ENCODE assay signal across 8 cellular contexts in genomic region chr14:74882103-74882920, GRCh38. TPM values are rescaled to one million over a fixed set of nuclear protein-coding genes. Genes with fewer than 3 reads are reported as not detected.
DNase-seq lines count a peak whose midpoint lies in the region; ATAC-seq and TF ChIP-seq lines count a peak whose summit lies in the region.

No MANE protein-coding gene starts in this region.

- peak overlapping the region; percentile 98 for H3K4me2 ChIP-seq in skeletal muscle satellite cell (ENCODE audit: low read length)

- H3K27me3 ChIP-seq in A673 (replicated peaks; ENCODE audit: insufficient read depth, low read depth, low read length, poor library complexity) (no peaks in the 10 kb centered on the region), adipocyte (replicated peaks; ENCODE audit: control insufficient read depth, insufficient read depth, low read length) (no peaks in the 10 kb centered on the region), skeletal muscle satellite cell (ENCODE audit: control insufficient read depth, insufficient read depth, low read length) (no peaks in the 10 kb centered on the region)

- POLR2A ChIA-PET in A673 (lab: Charles Lee; ENCODE audit: low non-redundant PET) (interaction anchor here (0.7 to 0.8 kb wide), 2 partner anchors 77 to 175 kb away, joined by 3 to 5 read pairs; no protein-coding TSS in a partner anchor), RWPE1 (lab: Yijun Ruan, JAX; ENCODE audit: low non-redundant PET) (no interaction called here)

- H3K4me3 ChIP-seq in A673 (ENCODE audit: low read depth, low read length, poor library complexity, severe bottlenecking) (peak overlapping the region; percentile 98), adipocyte (ENCODE audit: low read length) (peak overlapping the region; percentile 99), skeletal muscle satellite cell (ENCODE audit: low read length) (peak overlapping the region; percentile 100)

- H3K4me1 ChIP-seq in A673 (ENCODE audit: insufficient read depth, low read length, poor library complexity, severe bottlenecking) (peaks cover 12% of the 10 kb centered on the region), adipocyte (ENCODE audit: control insufficient read depth, insufficient read depth, low read length) (peaks cover 44% of the 10 kb centered on the region), skeletal muscle satellite cell (ENCODE audit: control insufficient read depth, insufficient read depth, low read length) (peaks cover 44% of the 10 kb centered on the region)

- no TSS peak for BruUV-seq in A673 (replicated peaks; lab: Mats Ljungman, UMichigan)

- CTCF ChIA-PET in A673 (lab: Charles Lee) (interaction anchor here (0.7 to 0.9 kb wide), 3 partner anchors 21 to 65 kb away, joined by 3 to 4 read pairs (median 4); no protein-coding TSS in a partner anchor), RWPE1 (lab: Yijun Ruan, JAX) (interaction anchor here (0.6 to 2.2 kb wide), 4 partner anchors 9 to 584 kb away, joined by 3 to 5 read pairs (median 4); no protein-coding TSS in a partner anchor)

- no peak for TF ChIP-seq CTCF in A673 (conservative IDR thresholded peaks at IDR 0.05; ENCODE audit: low read depth, low read length)
- no peak for TF ChIP-seq CTCF in RWPE1 (conservative IDR thresholded peaks at IDR 0.05; ENCODE audit: low read depth)

- peak overlapping the region; percentile 97 for H3K9ac ChIP-seq in adipocyte (ENCODE audit: low read length)
- H3K9ac ChIP-seq in skeletal muscle satellite cell (ENCODE audit: low read depth, low read length) = peak overlapping the region; percentile 100

- H3K36me3 ChIP-seq in A673 (ENCODE audit: insufficient read depth, low read length, poor library complexity, severe bottlenecking) (peaks cover 7% of the 10 kb centered on the region), adipocyte (ENCODE audit: control insufficient read depth, insufficient read depth, low read length, severe bottlenecking) (peaks cover 4% of the 10 kb centered on the region), skeletal muscle satellite cell (ENCODE audit: insufficient read depth, low read length) (peaks cover 16% of the 10 kb centered on the region)

- intact Hi-C loops in A673 (cut with micrococcal nuclease; ENCODE audit: unreplicated experiment) = no loop called here

- peak overlapping the region; percentile 96 for H3K27ac ChIP-seq in A673 (ENCODE audit: low read depth, low read length, poor library complexity, severe bottlenecking)
- H3K27ac ChIP-seq in RWPE1 = peak overlapping the region; percentile 96

- no peaks in the 10 kb centered on the region for H3K9me3 ChIP-seq in A673 (ENCODE audit: low read depth, low read length, poor library complexity, severe bottlenecking)
- no peaks in the 10 kb centered on the region for H3K9me3 ChIP-seq in adipocyte (ENCODE audit: control insufficient read depth, low read length)
- no peaks in the 10 kb centered on the region for H3K9me3 ChIP-seq in skeletal muscle satellite cell (replicated peaks; ENCODE audit: low read length)

- DNase-seq in A673 (ENCODE audit: low spot score) (peak; percentile 50), RWPE1 (ENCODE audit: low spot score) (peak; percentile 75), adipocyte (ENCODE audit: low read depth) (peak; percentile 80), hepatic stellate cell (ENCODE audit: low spot score) (peak; percentile 55), ecto neural progenitor cell (ENCODE audit: low spot score) (no peak)

- ATAC-seq in GM18861 (IDR thresholded peaks at IDR 0.05; ENCODE audit: unreplicated experiment) (peak; percentile 20), HG03095 (IDR thresholded peaks at IDR 0.05; ENCODE audit: unreplicated experiment) (peak; percentile 37)

RNA-seq across cellular contexts. Expression of gene DLST, which starts 0.6 kb away (rescaled TPM):
- total RNA-seq in A673 (2021) = 139 and 145 TPM in 2 replicates
- total RNA-seq in skeletal muscle satellite cell (2012; rRNA removed) = 56.3 and 60.5 TPM in 2 replicates

RNA-seq across cellular contexts. Expression of gene PROX2, which starts 6.4 kb away (rescaled TPM):
- not detected in 2 replicates for total RNA-seq in A673 (2021)
- not detected in 2 replicates for total RNA-seq in skeletal muscle satellite cell (2012; rRNA removed)

RNA-seq across cellular contexts. Expression of gene RPS6KL1, which starts 40.7 kb away (rescaled TPM):
- total RNA-seq in A673 (2021) = 0.80 and 1.0 TPM in 2 replicates
- total RNA-seq in skeletal muscle satellite cell (2012; rRNA removed) = 0.22 and 1.5 TPM in 2 replicates
